ENCODE assay signal across 23 cellular contexts in genomic region chr18:74050807-74051206, GRCh38.
"Had no signal": no experiment of that assay in that cellular context is flagged by ENCODE, and none has a peak within 500 bp of the region (broad histone marks: within the 10 kb centered on the region; RNA-seq: fewer than 3 reads in every experiment).

No MANE protein-coding gene starts in this region.

- DNase-seq: activated CD4-positive, alpha-beta T cell treated with anti-CD3 and anti-CD28 coated beads, Interleukin-2, amount 10 ng/mL, durations not matched to agents 7 days and 5 days; activated CD4-positive, CD25-positive, alpha-beta regulatory T cell treated with anti-CD3 and anti-CD28 coated beads, Interleukin-2, amount 50 U/mL, for 72 hours; activated CD8-positive, alpha-beta T cell treated with anti-CD3 and anti-CD28 coated beads for 36 hours; activated T-cell treated with anti-CD3 and anti-CD28 coated beads, Interleukin-2, amount 50 U/mL, for 4 hours; cerebellar nuclear complex; effector memory CD8-positive, alpha-beta T cell; erythroblast; foreskin keratinocyte; heart left ventricle; immature natural killer cell; naive thymus-derived CD4-positive, alpha-beta T cell; pancreas; psoas muscle; sigmoid colon; small intestine; stimulated activated CD4-positive, alpha-beta T cell treated with anti-CD3 and anti-CD28 coated beads, Interleukin-4, amount 100 ng/mL, for 24 hours; substantia nigra; T-helper 2 cell; thyroid gland; upper lobe of left lung had no signal

- H3K27ac ChIP-seq: ascending aorta, cardiac muscle cell, coronary artery, foreskin keratinocyte, heart left ventricle, pancreas, psoas muscle, sigmoid colon, thyroid gland, upper lobe of left lung had no signal

- H3K4me3 ChIP-seq: ascending aorta, cardiac muscle cell, coronary artery, heart left ventricle, pancreas, psoas muscle, sigmoid colon, thyroid gland, upper lobe of left lung had no signal

- H3K27me3 ChIP-seq: ascending aorta, cardiac muscle cell, foreskin keratinocyte, heart left ventricle, pancreas, sigmoid colon, thyroid gland, upper lobe of left lung had no signal
